ENCODE assay signal across 8 cellular contexts in genomic region chr5:123199527-123199926, GRCh38.
"Had no signal": no experiment of that assay in that cellular context is flagged by ENCODE, and none has a peak within 500 bp of the region (broad histone marks: within the 10 kb centered on the region; RNA-seq: fewer than 3 reads in every experiment).

No MANE protein-coding gene starts in this region.

- FAIRE-seq: H54, HTR-8/SVneo had no signal

- H3K9ac ChIP-seq: GM23248 had no signal

- H2AFZ ChIP-seq: GM23248 had no signal

- H3K9me3 Mint-ChIP-seq: H9 had no signal

- H3K27ac Mint-ChIP-seq: H9 had no signal

- H3K4me3 ChIP-seq: GM23248 had no signal

- DNase-seq: GM23248, GOT3, H9, HCEC 1CT, IMR-90, KBM-7 had no signal

- H3K27ac ChIP-seq: GM23248 had no signal

- H3K4me3 Mint-ChIP-seq: H9 had no signal
